In the genomic region with DNA sequence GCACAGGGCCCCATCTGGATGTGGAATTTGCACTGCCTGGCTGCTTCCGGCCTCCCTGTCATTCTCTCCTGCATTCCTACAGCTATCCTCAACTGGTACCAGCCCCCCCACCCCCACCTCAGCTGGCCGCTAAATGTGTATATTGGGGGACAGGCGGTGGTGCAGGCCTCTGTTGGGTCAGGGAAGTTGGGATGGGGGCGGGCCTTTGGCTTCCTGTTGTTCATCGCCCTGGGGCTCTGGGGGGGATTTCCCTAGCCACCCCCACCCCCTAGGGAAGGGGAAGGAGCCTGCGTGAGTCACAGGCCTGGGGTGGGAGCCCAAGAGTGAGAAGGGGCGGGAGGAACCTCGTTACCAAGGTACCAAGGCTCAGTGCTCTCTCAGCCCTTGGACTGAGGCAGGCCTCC, we compare ENCODE assay signal across 10 cellular contexts. TPM values are rescaled to one million over a fixed set of nuclear protein-coding genes. Genes with fewer than 3 reads are reported as not detected.
A peak's percentile ranks its signal among the peaks of the same experiment; 100 is the strongest.
DNase-seq lines count a peak whose midpoint lies in the region; ATAC-seq and TF ChIP-seq lines count a peak whose summit lies in the region.
"Had no signal": no experiment of that assay in that cellular context is flagged by ENCODE, and none has a peak within 500 bp of the region (broad histone marks: within the 10 kb centered on the region; RNA-seq: fewer than 3 reads in every experiment).

No MANE protein-coding gene starts in this region.

- H3K9me3 ChIP-seq in left lung, result no peaks in the 10 kb centered on the region

- H3K36me3 ChIP-seq in left lung, result peaks cover 0 to 5% of the 10 kb centered on the region in 2 donors

- peak overlapping the region in 1 of 2 donors; percentile 14 for H3K4me3 ChIP-seq in left lung

- H3K27ac ChIP-seq in left lung, result peak overlapping the region in 1 of 2 donors; percentile 61
- H3K27ac ChIP-seq: 22Rv1 had no signal

- TF ChIP-seq CTCF in left lung (IDR thresholded peaks at IDR 0.05), result no peak

- ATAC-seq in left lung, result peak; percentile 81
- ATAC-seq in GM18517 (IDR thresholded peaks at IDR 0.05; ENCODE audit: unreplicated experiment), result no peak

- peaks cover 0 to 15% of the 10 kb centered on the region in 2 donors for H3K27me3 ChIP-seq in left lung

- H3K4me1 ChIP-seq in left lung, result peaks cover 0 to 47% of the 10 kb centered on the region in 2 donors

- DNase-seq in NCI-H1436 (lab: John Stamatoyannopoulos, UW) (peak; percentile 24), NCI-H1436 treated with DMSO at 0.1 percent for 48 hours (lab: John Stamatoyannopoulos, UW) (no peak), T-helper 1 cell (peak; percentile 50 to 77 (median 57)), left lung (peak; percentile 67 to 91), NCI-H446 (lab: John Stamatoyannopoulos, UW) (no peak)
- peak; percentile 52 for DNase-seq in activated naive CD8-positive, alpha-beta T cell treated with anti-CD3 and anti-CD28 coated beads, Interleukin-2, amount 50 U/mL, for 16 hours (ENCODE audit: low read depth, low spot score)
- DNase-seq in stimulated activated CD8-positive, alpha-beta memory T cell treated with anti-CD3 and anti-CD28 coated beads, Interleukin-7, amount 100 ng/mL, for 1 hour (ENCODE audit: low read depth in 2 of 2), result peak; percentile 50 to 56

- intact Hi-C loops in left lung (cut with DNase I), result no loop called here

RNA-seq across cellular contexts. Expression of a gene that starts 10.6 kb away (rescaled TPM):
- total RNA-seq in left lung, result 10 to 100 TPM in 1 of 2 donors, 1 to 10 TPM in 1; 2.0 to 10.0 TPM

RNA-seq across cellular contexts. Expression of a gene that starts 45.7 kb away (rescaled TPM):
- total RNA-seq in left lung, result 10 to 100 TPM in 1 of 2 donors, 1 to 10 TPM in 1; 9.4 to 11.2 TPM

RNA-seq across cellular contexts. Expression of a gene that starts 51.7 kb away (rescaled TPM):
- under 1 TPM; 0.29 to 0.81 TPM for total RNA-seq in left lung
- total RNA-seq: dermis microvascular lymphatic vessel endothelial cell had no signal

Comparison
In these comparisons a context has a peak if more than half of its experiments do, and no peak if none do; other contexts are left out.
1. DNase-seq: peak in NCI-H1436 (single experiment), T-helper 1 cell (5 of 5), activated naive CD8-positive, alpha-beta T cell treated with anti-CD3 and anti-CD28 coated beads, Interleukin-2, amount 50 U/mL, for 16 hours (single experiment), left lung (2 of 2) and stimulated activated CD8-positive, alpha-beta memory T cell treated with anti-CD3 and anti-CD28 coated beads, Interleukin-7, amount 100 ng/mL, for 1 hour (2 of 2); none in NCI-H1436 treated with DMSO at 0.1 percent for 48 hours (single experiment) and NCI-H446 (0 of 2).